ENCODE assay signal across 23 cellular contexts in genomic region chr1:212935387-212935981, GRCh38. TPM values are rescaled to one million over a fixed set of nuclear protein-coding genes. Genes with fewer than 3 reads are reported as not detected.
DNase-seq lines count a peak whose midpoint lies in the region; ATAC-seq, FAIRE-seq and TF ChIP-seq lines count a peak whose summit lies in the region.
"Had no signal": no experiment of that assay in that cellular context is flagged by ENCODE, and none has a peak within 500 bp of the region (broad histone marks: within the 10 kb centered on the region; RNA-seq: fewer than 3 reads in every experiment).

No MANE protein-coding gene starts in this region.

- no peaks in the 10 kb centered on the region for H3K9me3 ChIP-seq in HepG2 (ENCODE audit: low read length)
- H3K9me3 ChIP-seq in right lobe of liver, result no peaks in the 10 kb centered on the region
- H3K9me3 ChIP-seq in H1 (ENCODE audit: insufficient read depth in 2 of 2, low read depth in 1 of 2, low read length in 1 of 2), result peaks cover 0 to 2% of the 10 kb centered on the region in 2 experiments; a peak in 1 of 4 replicates
- no peaks in the 10 kb centered on the region for H3K9me3 ChIP-seq in vagina
- H3K9me3 ChIP-seq in CD4-positive, alpha-beta T cell (ENCODE audit: control insufficient read depth, low read length), result no peaks in the 10 kb centered on the region
- H3K9me3 ChIP-seq: Caco-2 had no signal

- WGBS in HepG2 (ENCODE audit: low lambda C conversion rate), result 69% methylated on average over 7 of the region's 7 CpGs
- whole genome bisulfite sequencing in right lobe of liver (ENCODE audit: insufficient coverage, low coverage, low lambda C conversion rate, missing lambda C conversion rate), result 70% methylated on average over 6 of the region's 7 CpGs
- 96% methylated on average over 7 of the region's 7 CpGs; no CpG with 5 or more reads in 1 of the 2 experiments for WGBS in H1 (ENCODE audit: extremely low coverage in 1 of 2, insufficient coverage in 1 of 2, insufficient read length in 1 of 2, insufficient replicate concordance in 2 of 2, low coverage in 1 of 2, low lambda C conversion rate in 2 of 2, missing lambda C conversion rate in 1 of 2), 2 experiments

- no peak overlapping the region for H3K14ac ChIP-seq in H1 (ENCODE audit: insufficient read length)

- H3K79me2 ChIP-seq in HepG2 (ENCODE audit: insufficient read depth, low read length) (no peaks in the 10 kb centered on the region), H1 (ENCODE audit: control insufficient read depth in 1 of 2, insufficient read depth in 2 of 2, low read length in 2 of 2) (no peaks in the 10 kb centered on the region)

- H3K27me3 ChIP-seq in HepG2 (ENCODE audit: control insufficient read depth in 1 of 2, insufficient read depth in 2 of 2, low read length in 2 of 2), result no peaks in the 10 kb centered on the region
- peaks cover 0 to 4% of the 10 kb centered on the region in 2 donors for H3K27me3 ChIP-seq in right lobe of liver
- H3K27me3 ChIP-seq in H1 (replicated peaks in 1 of 4; ENCODE audit: control insufficient read depth in 3 of 4, extremely low read depth in 1 of 4, insufficient read depth in 3 of 4, low read length in 3 of 4), result peaks cover 0 to 2% (median 0%) of the 10 kb centered on the region in 4 experiments; a peak in 1 of 7 replicates
- no peaks in the 10 kb centered on the region for H3K27me3 ChIP-seq in vagina
- no peaks in the 10 kb centered on the region for H3K27me3 ChIP-seq in CD4-positive, alpha-beta T cell (ENCODE audit: control insufficient read depth, insufficient read depth, low read length)
- H3K27me3 ChIP-seq: BE2C, BLaER1 had no signal

- intact Hi-C loops in HepG2 (cut with micrococcal nuclease; ENCODE audit: unreplicated experiment) (no loop called here), right lobe of liver (cut with DNase I) (no loop called here), vagina (cut with DNase I) (no loop called here)
- intact Hi-C loops in CD4-positive, alpha-beta T cell (cut with DNase I, micrococcal nuclease), result no loop called here

- ATAC-seq in HepG2 (peak; percentile 42), right lobe of liver (no peak)
- ATAC-seq in CD4-positive, alpha-beta T cell (ENCODE audit: poor library complexity), result no peak
- ATAC-seq: CD8-positive, alpha-beta T cell had no signal

- H3K9ac ChIP-seq in HepG2 (ENCODE audit: insufficient read depth, low read depth, low read length) (no peak overlapping the region), H1 (replicated peaks in 1 of 4; ENCODE audit: extremely low read depth in 1 of 4, low read depth in 3 of 4, low read length in 3 of 4) (no peak overlapping the region)
- H3K9ac ChIP-seq: BLaER1 had no signal

- H3K4me3 Mint-ChIP-seq in CD4-positive, alpha-beta T cell, result no peak overlapping the region
- H3K4me3 Mint-ChIP-seq: CD14-positive monocyte; CD4-positive, CD25-positive, alpha-beta regulatory T cell; CD8-positive, alpha-beta T cell had no signal

- H2AFZ ChIP-seq in HepG2 (ENCODE audit: low read length), result no peak overlapping the region
- no peak overlapping the region for H2AFZ ChIP-seq in H1 (ENCODE audit: low read length)

- no peak overlapping the region for H4K5ac ChIP-seq in H1 (ENCODE audit: insufficient read length, low read depth, low read length)

- no peak overlapping the region for H2BK120ac ChIP-seq in H1 (replicated peaks; ENCODE audit: low read depth, low read length)

- H3K23ac ChIP-seq in H1 (ENCODE audit: insufficient read length), result no peak overlapping the region

- H4K91ac ChIP-seq in H1 (replicated peaks; ENCODE audit: insufficient read length, low read length), result no peak overlapping the region

- H2BK5ac ChIP-seq in H1 (ENCODE audit: low read depth, low read length), result no peak overlapping the region

- peaks cover 2% of the 10 kb centered on the region for H3K9me3 Mint-ChIP-seq in CD4-positive, alpha-beta T cell

- no peak overlapping the region for H3K4me3 ChIP-seq in HepG2 (replicated peaks in 1 of 3; ENCODE audit: insufficient read depth in 1 of 3, low read depth in 2 of 3, low read length in 3 of 3)
- no peak overlapping the region for H3K4me3 ChIP-seq in right lobe of liver
- no peak overlapping the region for H3K4me3 ChIP-seq in H1 (ENCODE audit: extremely low read depth in 1 of 4, insufficient read depth in 2 of 4, low read depth in 3 of 4, low read length in 4 of 4)
- no peak overlapping the region for H3K4me3 ChIP-seq in vagina
- H3K4me3 ChIP-seq: BLaER1 had no signal

- no peaks in the 10 kb centered on the region for H3K27me3 Mint-ChIP-seq in CD4-positive, alpha-beta T cell

- no peak overlapping the region for H3K56ac ChIP-seq in H1 (replicated peaks; ENCODE audit: insufficient read length, low read depth, low read length)

- H3K27ac ChIP-seq in HepG2 (ENCODE audit: extremely low read length, insufficient read depth, low read length) (no peak overlapping the region), right lobe of liver (no peak overlapping the region), H1 (ENCODE audit: low read depth, low read length) (no peak overlapping the region), vagina (no peak overlapping the region)
- no peak overlapping the region for H3K27ac ChIP-seq in CD4-positive, alpha-beta T cell (ENCODE audit: low read depth, low read length)
- H3K27ac ChIP-seq: BLaER1 had no signal

- TF ChIP-seq EP300 in HepG2 (IDR thresholded peaks at IDR 0.05; ENCODE audit: low read depth in 2 of 2, low read length in 2 of 2) (no peak), HepG2 (CRISPR knock-in tag; IDR thresholded peaks at IDR 0.05; ENCODE audit: borderline replicate concordance) (no peak), H1 (IDR thresholded peaks at IDR 0.05; ENCODE audit: borderline replicate concordance in 1 of 2, low read depth in 2 of 2, low read length in 2 of 2) (no peak)

- BruUV-seq in HepG2 (replicated peaks; lab: Mats Ljungman, UMichigan), result no TSS peak

- TF ChIP-seq POLR2A in HepG2 (IDR thresholded peaks at IDR 0.05; ENCODE audit: insufficient read depth in 1 of 2, low read depth in 2 of 2, low read length in 2 of 2) (no peak), right lobe of liver (IDR thresholded peaks at IDR 0.05) (no peak), H1 (IDR thresholded peaks at IDR 0.05; ENCODE audit: control extremely low read depth in 1 of 2, low read depth in 2 of 2, low read length in 2 of 2) (no peak), vagina (IDR thresholded peaks at IDR 0.05) (no peak)

- peaks cover 50% of the 10 kb centered on the region for H3K4me1 ChIP-seq in HepG2 (ENCODE audit: insufficient read depth, low read length)
- H3K4me1 ChIP-seq in right lobe of liver, result no peaks in the 10 kb centered on the region
- peaks cover 5 to 11% (median 6%) of the 10 kb centered on the region in 4 experiments; a peak in 6 of 7 replicates for H3K4me1 ChIP-seq in H1 (replicated peaks in 1 of 4; ENCODE audit: control insufficient read depth in 3 of 4, insufficient read depth in 4 of 4, low read length in 3 of 4)
- H3K4me1 ChIP-seq in vagina, result no peaks in the 10 kb centered on the region
- H3K4me1 ChIP-seq: BE2C, BLaER1 had no signal

- TF ChIP-seq CTCF in HepG2 (CRISPR knock-in tag; IDR thresholded peaks at IDR 0.05) (no peak), right lobe of liver (IDR thresholded peaks at IDR 0.05) (no peak), H1 (IDR thresholded peaks at IDR 0.05; ENCODE audit: control extremely low read depth in 1 of 3, insufficient read depth in 1 of 3, low read depth in 1 of 3, low read length in 3 of 3) (no peak), vagina (IDR thresholded peaks at IDR 0.05) (no peak)
- TF ChIP-seq CTCF in CD4-positive, alpha-beta T cell (IDR thresholded peaks at IDR 0.05), result no peak

- no peaks in the 10 kb centered on the region for H3K36me3 ChIP-seq in HepG2 (replicated peaks in 1 of 2; ENCODE audit: control insufficient read depth in 1 of 2, insufficient read depth in 2 of 2, low read length in 2 of 2)
- H3K36me3 ChIP-seq in right lobe of liver, result no peaks in the 10 kb centered on the region
- H3K36me3 ChIP-seq in H1 (ENCODE audit: control insufficient read depth in 2 of 4, insufficient read depth in 4 of 4, low read length in 3 of 4), result no peaks in the 10 kb centered on the region
- H3K36me3 ChIP-seq in vagina, result no peaks in the 10 kb centered on the region
- H3K36me3 ChIP-seq: BE2C, BLaER1 had no signal

- H3K27ac Mint-ChIP-seq in CD4-positive, alpha-beta T cell, result no peak overlapping the region
- H3K27ac Mint-ChIP-seq: CD14-positive monocyte; CD4-positive, CD25-positive, alpha-beta regulatory T cell; CD8-positive, alpha-beta T cell had no signal

- no peak overlapping the region for H2AK5ac ChIP-seq in H1 (ENCODE audit: low read depth, low read length)

- no peak overlapping the region for H3K4ac ChIP-seq in H1 (replicated peaks; ENCODE audit: insufficient read length, low read depth, low read length)

- POLR2A ChIA-PET in HepG2 (lab: Yijun Ruan, JAX), result no interaction called here
- POLR2A ChIA-PET in H1 (lab: Charles Lee; ENCODE audit: partially characterized antibody), result interaction anchor here (0.9 to 2.4 kb wide), 4 partner anchors 10 to 37 kb away, joined by 3 to 9 read pairs (median 4); no protein-coding TSS in a partner anchor
- POLR2A ChIA-PET in CD4-positive, alpha-beta T cell (lab: Charles Lee), result no interaction called here

- no peak overlapping the region for H4K8ac ChIP-seq in H1 (ENCODE audit: extremely low read depth, insufficient read depth, low read length)

- in situ Hi-C loops in HepG2 (cut with HindIII; ENCODE audit: extremely low pct_ligation_motif_present, low pct_unique_long_range_greater_than_20kb), result no loop called here

- H2BK20ac ChIP-seq in H1 (ENCODE audit: low read length), result no peak overlapping the region

- H3K23me2 ChIP-seq in H1 (ENCODE audit: low read depth, low read length), result no peaks in the 10 kb centered on the region

- H2BK12ac ChIP-seq in H1 (ENCODE audit: low read depth, low read length), result no peak overlapping the region

- no peaks in the 10 kb centered on the region for H3K79me1 ChIP-seq in H1 (ENCODE audit: low read depth, low read length)

- CTCF ChIA-PET in HepG2 (lab: Yijun Ruan, JAX; ENCODE audit: low intra/inter-chr PET ratio, low total read pairs) (no interaction called here), H1 (lab: Charles Lee; ENCODE audit: partially characterized antibody) (interaction anchor here (0.6 to 1.7 kb wide), 5 partner anchors 8 to 338 kb away, joined by 3 to 8 read pairs (median 4); no protein-coding TSS in a partner anchor)
- CTCF ChIA-PET in CD4-positive, alpha-beta T cell (lab: Charles Lee), result no interaction called here

- H4K20me1 ChIP-seq in HepG2 (ENCODE audit: insufficient read depth, low read length), result no peaks in the 10 kb centered on the region
- H4K20me1 ChIP-seq in H1 (replicated peaks in 1 of 2; ENCODE audit: control insufficient read depth in 1 of 2, insufficient read depth in 2 of 2, low read length in 2 of 2), result no peaks in the 10 kb centered on the region
- H4K20me1 ChIP-seq: BLaER1 had no signal

- peak overlapping the region; percentile 36; the same call in 1 of the 2 replicates for H2BK15ac ChIP-seq in H1 (ENCODE audit: low read length)

- H3K4me2 ChIP-seq in HepG2 (ENCODE audit: low read depth, low read length) (peak overlapping the region; percentile 24; the same call in 1 of the 2 replicates), H1 (ENCODE audit: insufficient read depth in 1 of 2, low read depth in 2 of 2, low read length in 2 of 2) (no peak overlapping the region)
- H3K4me2 ChIP-seq: BLaER1 had no signal

- FAIRE-seq in HepG2 (lab: Jason Lieb, UNC), result no peak
- no peak for FAIRE-seq in H1 (lab: Jason Lieb, UNC)
- FAIRE-seq: A204.1, D721Med, G401.6, GM12891, GM19239 had no signal

- TF ChIP-seq RAD21 in HepG2 (CRISPR knock-in tag; IDR thresholded peaks at IDR 0.05) (no peak), H1 (IDR thresholded peaks at IDR 0.05 in 1 of 2, conservative IDR thresholded peaks at IDR 0.05 in 1 of 2; ENCODE audit: low read depth in 2 of 2, low read length in 2 of 2) (no peak)

- no peaks in the 10 kb centered on the region for H3K36me3 Mint-ChIP-seq in CD4-positive, alpha-beta T cell (ENCODE audit: low read depth)
- H3K36me3 Mint-ChIP-seq: CD8-positive, alpha-beta T cell had no signal

- H3K4me1 Mint-ChIP-seq in CD4-positive, alpha-beta T cell (ENCODE audit: low read depth), result no peaks in the 10 kb centered on the region
- H3K4me1 Mint-ChIP-seq: CD14-positive monocyte; CD4-positive, CD25-positive, alpha-beta regulatory T cell had no signal

- peak; percentile 42 for DNase-seq in HepG2 (ENCODE audit: low spot score)
- no peak for DNase-seq in right lobe of liver
- peak in 1 of 2 experiments; percentile 10 for DNase-seq in H1 (ENCODE audit: low read depth in 1 of 2, low spot score in 2 of 2)
- peak; percentile 34 to 52 for DNase-seq in vagina (ENCODE audit: extremely low spot score in 2 of 2)
- no peak for DNase-seq in NCI-H2029 treated with DMSO at 0.1 percent for 48 hours (lab: John Stamatoyannopoulos, UW)
- DNase-seq in CD4-positive, alpha-beta T cell, result no peak
- DNase-seq: 8988T; ACHN; BE2C; C1 segment of cervical spinal cord; Caco-2; Calu3; CD4-positive, CD25-positive, alpha-beta regulatory T cell; CD8-positive, alpha-beta T cell; DMS79 treated with DMSO at 0.1 percent for 48 hours; GF-D8 had no signal

- H3K18ac ChIP-seq in H1 (ENCODE audit: extremely low read depth, low read length), result no peak overlapping the region

RNA-seq across cellular contexts. Expression of gene VASH2, which starts 14.9 kb away (rescaled TPM):
- total RNA-seq in HepG2 (2016; rRNA removed; fragmentation: Illumina TruSeq; extraction: Trizol), result 0.74 and 1.00 TPM in 2 replicates
- 0.44 and 0.61 TPM in 2 replicates for total RNA-seq in HepG2 (2016; cell fraction: cytosol; rRNA removed; fragmentation: Illumina TruSeq; extraction: Trizol; ENCODE audit: low read depth)
- 0.59 and 1.1 TPM in 2 replicates for total RNA-seq in HepG2 (2016; cell fraction: insoluble cytoplasmic fraction; rRNA removed; fragmentation: Illumina TruSeq; extraction: Trizol)
- total RNA-seq in HepG2 (2016; cell fraction: membrane; rRNA removed; fragmentation: Illumina TruSeq; extraction: Trizol), result 0.65 and 0.76 TPM in 2 replicates
- total RNA-seq in HepG2 (2016; cell fraction: nucleus; rRNA removed; fragmentation: Illumina TruSeq; extraction: Trizol), result 1.6 and 2.0 TPM in 2 replicates
- 0.44 and 0.60 TPM in 2 replicates for polyA plus RNA-seq in HepG2 (2011; rRNA removed)
- 0.21 and 0.33 TPM in 2 replicates for polyA plus RNA-seq in HepG2 (2011; cell fraction: cytosol; rRNA removed)
- polyA plus RNA-seq in HepG2 (2011; cell fraction: nucleus; rRNA removed), result 1.6 and 1.8 TPM in 2 replicates
- 0.51 and 0.68 TPM in 2 replicates for polyA plus RNA-seq in HepG2 (2012)
- polyA plus RNA-seq in HepG2 (2016; cell fraction: cytosol; fragmentation: Illumina TruSeq; extraction: Trizol; ENCODE audit: low read depth), result 0.14 and 0.27 TPM in 2 replicates
- 1.1 and 1.3 TPM in 2 replicates for polyA plus RNA-seq in HepG2 (2016; cell fraction: insoluble cytoplasmic fraction; fragmentation: Illumina TruSeq; extraction: Trizol; ENCODE audit: low read depth)
- polyA plus RNA-seq in HepG2 (2016; cell fraction: membrane; fragmentation: Illumina TruSeq; extraction: Trizol; ENCODE audit: low read depth), result 0.55 and 0.78 TPM in 2 replicates
- 2.2 and 2.6 TPM in 2 replicates for polyA plus RNA-seq in HepG2 (2016; cell fraction: nucleus; fragmentation: Illumina TruSeq; extraction: Trizol; ENCODE audit: insufficient read depth, low read depth)
- polyA minus RNA-seq in HepG2 (2011; rRNA and poly(A)+ RNA removed; ENCODE audit: low replicate concordance), result 3.1 and 3.3 TPM in 2 replicates
- 0.40 and 0.62 TPM in 2 replicates for polyA minus RNA-seq in HepG2 (2011; cell fraction: cytosol; rRNA and poly(A)+ RNA removed)
- polyA minus RNA-seq in HepG2 (2011; cell fraction: nucleus; rRNA and poly(A)+ RNA removed), result 3.0 and 3.5 TPM in 2 replicates
- under 1 TPM in 3 of 6 experiments, not detected in 3; 0.04 to 0.32 (median 0.07) TPM for total RNA-seq in right lobe of liver
- 184 and 187 TPM in 2 replicates for total RNA-seq in H1 (2021; fragmentation: NEBNext Ultra II Directional; extraction: Animal tissue kit (Norgen Biotek cat#: 25700))
- polyA plus RNA-seq in H1 (2011; rRNA removed), result 44.0 and 51.4 TPM in 2 replicates
- polyA plus RNA-seq in H1 (2011; cell fraction: cytosol; rRNA removed), result 58.3 TPM
- 162 TPM for polyA plus RNA-seq in H1 (2011; cell fraction: nucleus; rRNA removed)
- polyA plus RNA-seq in H1 (2012, experiment 1 of 2), result 80.3 to 102 TPM (median 93.1 TPM) in 4 replicates
- polyA plus RNA-seq in H1 (2012, experiment 2 of 2), result 13.9 TPM
- polyA plus RNA-seq in H1 (2013, experiment 1 of 2), result 125 TPM
- 109 TPM for polyA plus RNA-seq in H1 (2013, experiment 2 of 2)
- polyA minus RNA-seq in H1 (2011; rRNA and poly(A)+ RNA removed), result 145 and 147 TPM in 2 replicates
- 113 TPM for polyA minus RNA-seq in H1 (2011; cell fraction: cytosol; rRNA and poly(A)+ RNA removed)
- polyA minus RNA-seq in H1 (2011; cell fraction: nucleus; rRNA and poly(A)+ RNA removed), result 237 TPM
- total RNA-seq in vagina, result 4.2 TPM
- total RNA-seq in CD4-positive, alpha-beta T cell, result under 1 TPM; 0.11 to 0.17 TPM
- total RNA-seq: CD8-positive, alpha-beta T cell had no signal
- polyA plus RNA-seq: CD14-positive monocyte had no signal

Comparison
In these comparisons a context has a peak if more than half of its experiments do, and no peak if none do; other contexts are left out.
1. DNase-seq: peak in HepG2 (single experiment) and vagina (2 of 2); none in right lobe of liver (0 of 3), NCI-H2029 treated with DMSO at 0.1 percent for 48 hours (single experiment) and CD4-positive, alpha-beta T cell (0 of 10).
2. RNA of gene VASH2, which starts 14.9 kb away (total RNA-seq): 184 to 187 TPM in H1; 4.2 TPM in vagina (single experiment), 0.44 to 2.0 TPM in HepG2, 0.11 to 0.17 TPM in CD4-positive, alpha-beta T cell and 0.04 to 0.32 TPM in right lobe of liver; every median in the first group is over 10 times any median in the second.